In genomic region chr2:219509780-219510511, GRCh38 we compare ENCODE assay signal across 9 cellular contexts. TPM values are rescaled to one million over a fixed set of nuclear protein-coding genes. Genes with fewer than 3 reads are reported as not detected.
DNase-seq lines count a peak whose midpoint lies in the region; ATAC-seq and TF ChIP-seq lines count a peak whose summit lies in the region.
"Had no signal": no experiment of that assay in that cellular context is flagged by ENCODE, and none has a peak within 500 bp of the region (broad histone marks: within the 10 kb centered on the region; RNA-seq: fewer than 3 reads in every experiment).

No MANE protein-coding gene starts in this region.

- TF ChIP-seq CTCF in CD4-positive, alpha-beta T cell (IDR thresholded peaks at IDR 0.05), result peak; percentile 61
- TF ChIP-seq CTCF in IMR-90 (conservative IDR thresholded peaks at IDR 0.05; ENCODE audit: low read depth, low read length) (peak; percentile 67), retinal pigment epithelial cell (conservative IDR thresholded peaks at IDR 0.05; ENCODE audit: low read depth, low read length) (peak; percentile 87)

- H3K27ac ChIP-seq in CD4-positive, alpha-beta T cell (ENCODE audit: low read depth, low read length), result no peak overlapping the region
- no peak overlapping the region for H3K27ac ChIP-seq in IMR-90 (ENCODE audit: insufficient read depth, low read length)
- H3K27ac ChIP-seq in right cardiac atrium (ENCODE audit: low read length), result no peak overlapping the region

- DNase-seq in CD4-positive, alpha-beta T cell, result peak in 9 of 10 experiments; percentile 26 to 54 (median 41)
- DNase-seq in IMR-90 (peak; percentile 45), SKM-1 (lab: John Stamatoyannopoulos, UW; ENCODE audit: unreplicated experiment) (peak; percentile 34), anterior cingulate cortex (lab: John Stamatoyannopoulos, UW) (peak in 45 of 58 donors; percentile 10 to 67 (median 33)), right cardiac atrium (peak; percentile 53 to 84 (median 82)), retinal pigment epithelial cell (ENCODE audit: low read depth) (peak; percentile 36)

- peak overlapping the region; percentile 75 for H2AFZ ChIP-seq in IMR-90 (replicated peaks; ENCODE audit: low read length, poor library complexity)

- no peak overlapping the region for H3K23ac ChIP-seq in IMR-90 (ENCODE audit: low read depth, low read length)

- no peak overlapping the region for H3K18ac ChIP-seq in IMR-90 (ENCODE audit: low read depth, low read length)

- peak overlapping the region; percentile 26 for H3K4me3 ChIP-seq in IMR-90 (ENCODE audit: insufficient read depth, low read depth, low read length)
- H3K4me3 ChIP-seq in right cardiac atrium (ENCODE audit: low read length), result peak overlapping the region; percentile 21
- peak overlapping the region; percentile 37 for H3K4me3 ChIP-seq in retinal pigment epithelial cell (ENCODE audit: low read length)

- H3K79me1 ChIP-seq in IMR-90 (ENCODE audit: low read depth in 1 of 2, low read length in 2 of 2), result no peaks in the 10 kb centered on the region

- peaks cover 22% of the 10 kb centered on the region for H3K36me3 ChIP-seq in IMR-90 (ENCODE audit: control insufficient read depth, insufficient read depth, low read length)

- peak overlapping the region; percentile 85 for H2AK9ac ChIP-seq in IMR-90 (replicated peaks; ENCODE audit: low read depth, low read length, poor library complexity)

- H3K4me3 Mint-ChIP-seq in CD4-positive, alpha-beta T cell, result peak overlapping the region; percentile 28

- dilution Hi-C loops in IMR-90 (cut with HindIII; ENCODE audit: low sequenced_read_pairs, unreplicated experiment), result no loop called here

- no peak for TF ChIP-seq POLR2A in IMR-90 (IDR thresholded peaks at IDR 0.05; ENCODE audit: low read depth, low read length)

- peaks cover 59% of the 10 kb centered on the region for H3K27me3 ChIP-seq in CD4-positive, alpha-beta T cell (ENCODE audit: control insufficient read depth, insufficient read depth, low read length)
- H3K27me3 ChIP-seq in IMR-90 (ENCODE audit: control insufficient read depth, insufficient read depth, low read length), result peaks cover 46% of the 10 kb centered on the region
- no peaks in the 10 kb centered on the region for H3K27me3 ChIP-seq in right cardiac atrium (ENCODE audit: control insufficient read depth, insufficient read depth)

- no TSS peak for BruUV-seq in IMR-90 (replicated peaks; lab: Mats Ljungman, UMichigan)

- H3K27me3 Mint-ChIP-seq in CD4-positive, alpha-beta T cell, result peaks cover 61% of the 10 kb centered on the region

- H3K56ac ChIP-seq in IMR-90 (ENCODE audit: extremely low read depth, insufficient read depth, low read length), result no peak overlapping the region

- no peak overlapping the region for H2BK5ac ChIP-seq in IMR-90 (ENCODE audit: low read depth, low read length, poor library complexity, severe bottlenecking)

- H3K9me3 Mint-ChIP-seq in CD4-positive, alpha-beta T cell, result no peaks in the 10 kb centered on the region

- H2BK120ac ChIP-seq in IMR-90 (ENCODE audit: low read depth, low read length), result no peak overlapping the region

- H4K20me1 ChIP-seq in IMR-90 (ENCODE audit: insufficient read depth, low read length), result no peaks in the 10 kb centered on the region

- peak overlapping the region; percentile 75 for H3K4me2 ChIP-seq in IMR-90 (ENCODE audit: low read depth, low read length)

- in situ Hi-C loops in IMR-90 (cut with MboI; ENCODE audit: low sequenced_read_pairs), result no loop called here

- no peaks in the 10 kb centered on the region for H3K9me3 ChIP-seq in CD4-positive, alpha-beta T cell (ENCODE audit: control insufficient read depth, low read length)
- no peaks in the 10 kb centered on the region for H3K9me3 ChIP-seq in IMR-90 (ENCODE audit: control insufficient read depth, insufficient read depth, low read length)
- no peaks in the 10 kb centered on the region for H3K9me3 ChIP-seq in right cardiac atrium (ENCODE audit: control insufficient read depth, low read length)

- H2BK20ac ChIP-seq in IMR-90 (ENCODE audit: low read depth, low read length), result no peak overlapping the region

- H2BK15ac ChIP-seq in IMR-90 (ENCODE audit: low read depth, low read length), result no peak overlapping the region

- H3K36me3 Mint-ChIP-seq in CD4-positive, alpha-beta T cell (ENCODE audit: low read depth), result peaks cover 33% of the 10 kb centered on the region

- no peak overlapping the region; a peak in 1 of 4 replicates for H4K8ac ChIP-seq in IMR-90 (ENCODE audit: low read depth in 2 of 2, low read length in 2 of 2)

- peak overlapping the region; percentile 25; the same call in 1 of the 2 replicates for H3K9ac ChIP-seq in IMR-90 (ENCODE audit: low read depth, low read length)

- H2AK5ac ChIP-seq in IMR-90 (ENCODE audit: low read depth, low read length), result no peak overlapping the region

- H3K14ac ChIP-seq in IMR-90 (replicated peaks; ENCODE audit: low read depth, low read length), result no peak overlapping the region

- H3K4me1 ChIP-seq in IMR-90 (ENCODE audit: control insufficient read depth, insufficient read depth, low read length), result peaks cover 8% of the 10 kb centered on the region; the same call in 1 of the 2 replicates
- H3K4me1 ChIP-seq in right cardiac atrium (ENCODE audit: control insufficient read depth, insufficient read depth, low read length), result peaks cover 3% of the 10 kb centered on the region

- CTCF ChIA-PET in CD4-positive, alpha-beta T cell (lab: Charles Lee), result interaction anchor here (0.6 to 2.1 kb wide), 11 partner anchors 9 to 121 kb away, joined by 3 to 31 read pairs (median 4); partner anchors contain the start of gene GMPPA
- CTCF ChIA-PET in IMR-90 (lab: Yijun Ruan, JAX), result interaction anchor here (0.7 to 2.0 kb wide), 11 partner anchors 9 to 107 kb away, joined by 3 to 28 read pairs (median 5); partner anchors contain the start of gene GMPPA

- POLR2A ChIA-PET in CD4-positive, alpha-beta T cell (lab: Charles Lee), result interaction anchor here (0.7 to 1.3 kb wide), 4 partner anchors 11 to 121 kb away, joined by 3 to 4 read pairs (median 4); no protein-coding TSS in a partner anchor
- POLR2A ChIA-PET in IMR-90 (lab: Charles Lee; ENCODE audit: unreplicated experiment), result interaction anchor here (0.8 kb wide), 1 partner anchor 11 kb away, joined by 4 read pairs; the partner anchor contains the start of gene GMPPA

- 10% methylated on average over 6 of the region's 26 CpGs; no CpG with 5 or more reads in 1 of the 2 experiments for WGBS in IMR-90 (ENCODE audit: extremely low coverage in 2 of 2, insufficient read length in 1 of 2), 2 experiments
- 2% methylated on average over 26 of the region's 26 CpGs for WGBS in right cardiac atrium

- no peak overlapping the region for H3K27ac Mint-ChIP-seq in CD4-positive, alpha-beta T cell

- no peak overlapping the region for H4K91ac ChIP-seq in IMR-90 (ENCODE audit: insufficient read depth, low read depth, low read length)

- TF ChIP-seq RAD21 in IMR-90 (IDR thresholded peaks at IDR 0.05; ENCODE audit: low read length), result peak; percentile 42

- H3K4me1 Mint-ChIP-seq in CD4-positive, alpha-beta T cell (ENCODE audit: low read depth), result peaks cover 25% of the 10 kb centered on the region

- H3K9me1 ChIP-seq in IMR-90 (ENCODE audit: insufficient read depth, low read length), result no peaks in the 10 kb centered on the region

- intact Hi-C loops in CD4-positive, alpha-beta T cell (cut with DNase I, micrococcal nuclease), result loop anchor here in 1 of 2 experiments (2.0 kb wide), 1 partner anchor 21 kb away; no protein-coding TSS in a partner anchor
- intact Hi-C loops in IMR-90 (cut with micrococcal nuclease) (loop anchor here (1.0 kb wide), 1 partner anchor 20 kb away; no protein-coding TSS in a partner anchor), right cardiac atrium (cut with DNase I) (no loop called here)

- H3K4ac ChIP-seq in IMR-90 (ENCODE audit: low read depth, low read length), result no peak overlapping the region

- ATAC-seq in CD4-positive, alpha-beta T cell (ENCODE audit: poor library complexity), result peak; percentile 94
- ATAC-seq in GM19438 (IDR thresholded peaks at IDR 0.05; ENCODE audit: low read depth, unreplicated experiment) (peak; percentile 74), IMR-90 (ENCODE audit: low read depth) (peak; percentile 85), right cardiac atrium (peak; percentile 65 to 70), HG03442 (IDR thresholded peaks at IDR 0.05; ENCODE audit: unreplicated experiment) (no peak)

- no peak overlapping the region for H4K5ac ChIP-seq in IMR-90 (ENCODE audit: low read depth, low read length)

TF ChIP-seq in IMR-90, 13 proteins besides CTCF, POLR2A, EP300 and RAD21 (continues in another document):
- TF ChIP-seq RCOR1 (IDR thresholded peaks at IDR 0.05; ENCODE audit: insufficient replicate concordance, low read length), result no peak
- TF ChIP-seq BHLHE40 (IDR thresholded peaks at IDR 0.05; ENCODE audit: low read depth, low read length), result no peak
- TF ChIP-seq MAZ (IDR thresholded peaks at IDR 0.05; ENCODE audit: borderline replicate concordance, low read depth, low read length), result peak; percentile 70; the same call in 1 of the 2 replicates
- TF ChIP-seq SMC3 (IDR thresholded peaks at IDR 0.05; ENCODE audit: low read depth, low read length), result peak; percentile 30
- TF ChIP-seq NFE2L2 (IDR thresholded peaks at IDR 0.05; ENCODE audit: low read depth, low read length), result no peak

RNA-seq across cellular contexts. Expression of gene ASIC4, which starts 4.3 kb away (rescaled TPM):
- total RNA-seq in CD4-positive, alpha-beta T cell, result under 1 TPM; 0.08 to 0.17 TPM
- total RNA-seq in IMR-90 (2012; rRNA removed), result not detected in 2 replicates
- polyA plus RNA-seq in IMR-90 (2012; rRNA removed), result 0.10 TPM in 1 of 2 replicates, not detected in the other
- not detected in 2 replicates for polyA plus RNA-seq in IMR-90 (2012; cell fraction: cytosol; rRNA removed)
- polyA plus RNA-seq in IMR-90 (2012; cell fraction: nucleus; rRNA removed; ENCODE audit: low replicate concordance), result 0.16 and 0.33 TPM in 2 replicates
- 1 to 10 TPM in 3 of 4 donors, under 1 TPM in 1; 0.28 to 1.8 (median 1.6) TPM for total RNA-seq in right cardiac atrium
- polyA plus RNA-seq in right cardiac atrium, result 0.57 TPM
- total RNA-seq: T-helper 1 cell treated with Interleukin-12 subunit alpha and Interleukin-12 subunit beta and Interleukin-4 antibody, amounts not matched to agents 30 ng/mL and 1 ng/mL, for 36 hours had no signal

RNA-seq across cellular contexts. Expression of gene GMPPA, which starts 11.3 kb away (rescaled TPM):
- total RNA-seq in CD4-positive, alpha-beta T cell, result 10 to 100 TPM; 13.3 to 14.4 TPM
- total RNA-seq in IMR-90 (2012; rRNA removed), result 93.0 and 103 TPM in 2 replicates
- polyA plus RNA-seq in IMR-90 (2012; rRNA removed), result 124 and 134 TPM in 2 replicates
- 73.7 and 110 TPM in 2 replicates for polyA plus RNA-seq in IMR-90 (2012; cell fraction: cytosol; rRNA removed)
- 322 and 367 TPM in 2 replicates for polyA plus RNA-seq in IMR-90 (2012; cell fraction: nucleus; rRNA removed; ENCODE audit: low replicate concordance)
- 10 to 100 TPM; 22.9 to 27.5 (median 25.4) TPM for total RNA-seq in right cardiac atrium
- 21.6 TPM for polyA plus RNA-seq in right cardiac atrium

RNA-seq across cellular contexts. Expression of gene CHPF, which starts 33.7 kb away (rescaled TPM):
- 1 to 10 TPM; 6.5 to 7.1 TPM for total RNA-seq in CD4-positive, alpha-beta T cell
- 24.0 and 27.2 TPM in 2 replicates for total RNA-seq in IMR-90 (2012; rRNA removed)
- 115 and 147 TPM in 2 replicates for polyA plus RNA-seq in IMR-90 (2012; rRNA removed)
- polyA plus RNA-seq in IMR-90 (2012; cell fraction: cytosol; rRNA removed), result 108 and 204 TPM in 2 replicates
- polyA plus RNA-seq in IMR-90 (2012; cell fraction: nucleus; rRNA removed; ENCODE audit: low replicate concordance), result 37.3 and 118 TPM in 2 replicates
- total RNA-seq in right cardiac atrium, result 100 to 1,000 TPM in 2 of 4 donors, 10 to 100 TPM in 2; 92.6 to 145 (median 101) TPM
- polyA plus RNA-seq in right cardiac atrium, result 115 TPM

RNA-seq across cellular contexts. Expression of gene TMEM198, which starts 33.9 kb away (rescaled TPM):
- total RNA-seq in CD4-positive, alpha-beta T cell, result under 1 TPM; 0.47 to 0.91 TPM
- under 0.01 and 0.18 TPM in 2 replicates for total RNA-seq in IMR-90 (2012; rRNA removed)
- polyA plus RNA-seq in IMR-90 (2012; rRNA removed), result 2.2 and 3.0 TPM in 2 replicates
- polyA plus RNA-seq in IMR-90 (2012; cell fraction: cytosol; rRNA removed), result 0.81 and 1.3 TPM in 2 replicates
- polyA plus RNA-seq in IMR-90 (2012; cell fraction: nucleus; rRNA removed; ENCODE audit: low replicate concordance), result 20.2 and 40.5 TPM in 2 replicates
- 1 to 10 TPM; 1.8 to 3.4 (median 3.1) TPM for total RNA-seq in right cardiac atrium
- 3.4 TPM for polyA plus RNA-seq in right cardiac atrium
